11 cellular contexts compared by ENCODE assay signal in genomic region chr17:57406131-57406980, GRCh38.
A peak's percentile ranks its signal among the peaks of the same experiment; 100 is the strongest.
DNase-seq lines count a peak whose midpoint lies in the region; ATAC-seq and TF ChIP-seq lines count a peak whose summit lies in the region.
"Had no signal": no experiment of that assay in that cellular context is flagged by ENCODE, and none has a peak within 500 bp of the region (broad histone marks: within the 10 kb centered on the region; RNA-seq: fewer than 3 reads in every experiment).

No MANE protein-coding gene starts in this region.

- H3K9ac ChIP-seq in BLaER1 (peak overlapping the region; percentile 51), colonic mucosa (ENCODE audit: low read depth in 2 of 2, low read length in 2 of 2) (peak overlapping the region in 1 of 2 donors; percentile 21), mucosa of rectum (ENCODE audit: low read depth in 1 of 2, low read length in 2 of 2) (peak overlapping the region; percentile 32 to 67)

- H3K27ac ChIP-seq in BLaER1: peak overlapping the region; percentile 76
- peak overlapping the region; percentile 93 for H3K27ac ChIP-seq in colonic mucosa
- peak overlapping the region; percentile 86 to 94 for H3K27ac ChIP-seq in mucosa of rectum (ENCODE audit: low read depth in 2 of 2, low read length in 2 of 2)

- intact Hi-C loops in colonic mucosa (cut with DNase I): no loop called here

- H4K20me1 ChIP-seq in BLaER1: peaks cover 100% of the 10 kb centered on the region

- TF ChIP-seq RAD21 in Ishikawa (IDR thresholded peaks at IDR 0.05; ENCODE audit: low read depth): peak; percentile 13; the same call in 1 of the 2 replicates

- H3K4me3 ChIP-seq in BLaER1 (peak overlapping the region; percentile 16; the same call in 1 of the 2 replicates), colonic mucosa (no peak overlapping the region), mucosa of rectum (ENCODE audit: low read length in 2 of 2) (peak overlapping the region in 1 of 2 donors; percentile 22)
- H3K4me3 ChIP-seq: spleen had no signal

- no peak for TF ChIP-seq CTCF in colonic mucosa (IDR thresholded peaks at IDR 0.05)

- TF ChIP-seq EP300 in Ishikawa (IDR thresholded peaks at IDR 0.05; ENCODE audit: borderline replicate concordance): peak; percentile 84

- ATAC-seq in HG03108 (IDR thresholded peaks at IDR 0.05; ENCODE audit: unreplicated experiment) (no peak), GM21619 (IDR thresholded peaks at IDR 0.05; ENCODE audit: unreplicated experiment) (no peak)

- peak overlapping the region; percentile 70 for H3K4me2 ChIP-seq in BLaER1

- no peaks in the 10 kb centered on the region for H3K27me3 ChIP-seq in BLaER1
- no peaks in the 10 kb centered on the region for H3K27me3 ChIP-seq in colonic mucosa
- no peaks in the 10 kb centered on the region for H3K27me3 ChIP-seq in mucosa of rectum (ENCODE audit: control insufficient read depth in 2 of 2, insufficient read depth in 2 of 2, low read length in 2 of 2)
- H3K27me3 ChIP-seq: spleen had no signal

- no peaks in the 10 kb centered on the region for H3K9me3 ChIP-seq in BLaER1
- no peaks in the 10 kb centered on the region for H3K9me3 ChIP-seq in colonic mucosa
- no peaks in the 10 kb centered on the region for H3K9me3 ChIP-seq in mucosa of rectum (ENCODE audit: control insufficient read depth in 2 of 2, low read length in 2 of 2)
- H3K9me3 ChIP-seq: spleen had no signal

- DNase-seq in colonic mucosa (peak; percentile 26), SIG-M5 treated with dmso at 0.1 percent for 504 hours (lab: John Stamatoyannopoulos, UW; ENCODE audit: unreplicated experiment) (no peak)
- DNase-seq in stimulated activated CD4-positive, alpha-beta T cell treated with anti-CD3 and anti-CD28 coated beads, Interleukin-2, amount 100 ng/mL, for 48 hours: no peak
- DNase-seq: activated effector memory CD4-positive, alpha-beta T cell treated with anti-CD3 and anti-CD28 coated beads, Interleukin-2, amount 50 U/mL, for 16 hours; MM.1S; spleen had no signal

- H3K4me1 ChIP-seq in BLaER1: peaks cover 98% of the 10 kb centered on the region
- H3K4me1 ChIP-seq in colonic mucosa: peaks cover 23% of the 10 kb centered on the region
- peaks cover 26 to 38% of the 10 kb centered on the region in 2 donors for H3K4me1 ChIP-seq in mucosa of rectum (ENCODE audit: control insufficient read depth in 2 of 2, insufficient read depth in 2 of 2, low read length in 2 of 2)

- H3K36me3 ChIP-seq in BLaER1 (peaks cover 86% of the 10 kb centered on the region), colonic mucosa (no peaks in the 10 kb centered on the region), mucosa of rectum (ENCODE audit: control insufficient read depth in 2 of 2, insufficient read depth in 2 of 2, low read length in 2 of 2) (peaks cover 4 to 6% of the 10 kb centered on the region in 2 donors)

TF ChIP-seq in Ishikawa, 13 proteins besides CTCF, POLR2A, EP300 and RAD21:
- no peak for TF ChIP-seq CREB1 (IDR thresholded peaks at IDR 0.05; ENCODE audit: low read depth)
- TF ChIP-seq TCF12 (IDR thresholded peaks at IDR 0.05; ENCODE audit: low read depth): peak; percentile 78
- TF ChIP-seq, protein P1, sequence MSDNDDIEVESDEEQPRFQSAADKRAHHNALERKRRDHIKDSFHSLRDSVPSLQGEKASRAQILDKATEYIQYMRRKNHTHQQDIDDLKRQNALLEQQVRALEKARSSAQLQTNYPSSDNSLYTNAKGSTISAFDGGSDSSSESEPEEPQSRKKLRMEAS (IDR thresholded peaks at IDR 0.05): peak; percentile 27; the same call in 1 of the 2 replicates
- TF ChIP-seq TEAD4 (IDR thresholded peaks at IDR 0.05): peak; percentile 55
- TF ChIP-seq YY1 (IDR thresholded peaks at IDR 0.05; ENCODE audit: low read depth): no peak
- TF ChIP-seq NFIC (IDR thresholded peaks at IDR 0.05): peak; percentile 87
- TF ChIP-seq ZBTB7A (IDR thresholded peaks at IDR 0.05; ENCODE audit: low read depth): 0 out of 2 replicates have a peak, but pooled peaks have one; percentile 54
- TF ChIP-seq FOXM1 (IDR thresholded peaks at IDR 0.05; ENCODE audit: borderline replicate concordance, low read depth): peak; percentile 43; the same call in 1 of the 2 replicates
